In genomic region chr20:2026514-2026913, GRCh38 we compare ENCODE assay signal across 9 cellular contexts. TPM values are rescaled to one million over a fixed set of nuclear protein-coding genes. Genes with fewer than 3 reads are reported as not detected.
"Had no signal": no experiment of that assay in that cellular context is flagged by ENCODE, and none has a peak within 500 bp of the region (broad histone marks: within the 10 kb centered on the region; RNA-seq: fewer than 3 reads in every experiment).

No MANE protein-coding gene starts in this region.

- DNase-seq: H9, HCEC 1CT, HFFc6, IMR-90, KBM-7 had no signal

- H3K4me3 ChIP-seq: GM23338 had no signal

- ATAC-seq: GM23338 had no signal

- H3K27ac ChIP-seq: HL-60, KMS-11 had no signal

RNA-seq across cellular contexts. Expression of gene PDYN, which starts 32.7 kb away (rescaled TPM):
- total RNA-seq: HFFc6, HT1080, IMR-90 had no signal
- polyA plus RNA-seq: IMR-90 had no signal
